Comparison of ENCODE assay signal across 1 cellular context in genomic region chr3:49358217-49358883, GRCh38.
A peak's percentile ranks its signal among the peaks of the same experiment; 100 is the strongest.
TF ChIP-seq lines count a peak whose summit lies in the region.

Gene GPX1 (minus strand): TSS chr3:49358353. CDS start chr3:49358278, 75 bp downstream.

TF ChIP-seq in HepG2, 621 proteins besides CTCF, POLR2A, EP300 and RAD21 (continued from another document and continues in another):
- TF ChIP-seq HES4 (CRISPR knock-in tag; IDR thresholded peaks at IDR 0.05; ENCODE audit: borderline replicate concordance) (peak; percentile 89), ZFP91 (CRISPR knock-in tag; IDR thresholded peaks at IDR 0.05; ENCODE audit: borderline replicate concordance) (peak; percentile 83; the same call in 1 of the 2 replicates), ZKSCAN8 (CRISPR knock-in tag; IDR thresholded peaks at IDR 0.05; ENCODE audit: borderline replicate concordance) (peak; percentile 76; the same call in 1 of the 2 replicates), MED1 (CRISPR knock-in tag; IDR thresholded peaks at IDR 0.05) (peak; percentile 88), ZNF563 (CRISPR knock-in tag; IDR thresholded peaks at IDR 0.05) (peak; percentile 89), ATF7 (IDR thresholded peaks at IDR 0.05) (no peak), ATF7 (CRISPR knock-in tag; IDR thresholded peaks at IDR 0.05) (peak; percentile 23; the same call in 1 of the 2 replicates), ZNF878 (CRISPR knock-in tag; IDR thresholded peaks at IDR 0.05) (no peak), ZNF441 (CRISPR knock-in tag; IDR thresholded peaks at IDR 0.05; ENCODE audit: borderline replicate concordance) (peak; percentile 57; the same call in 1 of the 2 replicates), TAF1 (CRISPR knock-in tag; IDR thresholded peaks at IDR 0.05) (peak; percentile 88), NCOA2 (CRISPR knock-in tag; IDR thresholded peaks at IDR 0.05) (peak; percentile 63; the same call in 1 of the 2 replicates), ZBTB20 (CRISPR knock-in tag; IDR thresholded peaks at IDR 0.05; ENCODE audit: borderline replicate concordance, low read depth) (peak; percentile 89; the same call in 1 of the 2 replicates), KDM5A (IDR thresholded peaks at IDR 0.05; ENCODE audit: borderline replicate concordance, low read length) (no peak), CBX5 (CRISPR knock-in tag; IDR thresholded peaks at IDR 0.05; ENCODE audit: borderline replicate concordance) (peak; percentile 86), ATF3 (CRISPR knock-in tag; IDR thresholded peaks at IDR 0.05) (no peak; the same call in 1 of the 2 replicates), ZBTB39 (CRISPR knock-in tag; IDR thresholded peaks at IDR 0.05) (0 out of 2 replicates have a peak, but pooled peaks have one; percentile 32), GATAD1 (CRISPR knock-in tag; IDR thresholded peaks at IDR 0.05) (peak; percentile 78), STAT6 (CRISPR knock-in tag; IDR thresholded peaks at IDR 0.05; ENCODE audit: borderline replicate concordance) (peak; percentile 79; the same call in 1 of the 2 replicates), ZNF30 (CRISPR knock-in tag; IDR thresholded peaks at IDR 0.05) (0 out of 2 replicates have a peak, but pooled peaks have one; percentile 24), RORA (CRISPR knock-in tag; IDR thresholded peaks at IDR 0.05) (no peak), ELF4 (CRISPR knock-in tag; IDR thresholded peaks at IDR 0.05; ENCODE audit: borderline replicate concordance) (peak; percentile 97), PRDM10 (CRISPR knock-in tag; IDR thresholded peaks at IDR 0.05; ENCODE audit: low read depth) (peak; percentile 77), PATZ1 (CRISPR knock-in tag; IDR thresholded peaks at IDR 0.05) (peak; percentile 95), KLF16 (CRISPR knock-in tag; IDR thresholded peaks at IDR 0.05) (peak in 1 of 2 experiments; percentile 89; a peak in 2 of 4 replicates), ATF2 (CRISPR knock-in tag; IDR thresholded peaks at IDR 0.05) (peak; percentile 70), TEAD3 (CRISPR knock-in tag; optimal IDR thresholded peaks at IDR 0.05; ENCODE audit: borderline replicate concordance) (peak; percentile 72), ZNF670 (CRISPR knock-in tag; IDR thresholded peaks at IDR 0.05; ENCODE audit: borderline replicate concordance) (peak; percentile 66; the same call in 1 of the 2 replicates), ZNF431 (CRISPR knock-in tag; IDR thresholded peaks at IDR 0.05; ENCODE audit: borderline replicate concordance, low read depth) (peak; percentile 71; the same call in 1 of the 2 replicates), TBX3 (IDR thresholded peaks at IDR 0.05; ENCODE audit: borderline replicate concordance) (no peak), PLRG1 (conservative IDR thresholded peaks at IDR 0.05) (no peak), RBM22 (optimal IDR thresholded peaks at IDR 0.05; ENCODE audit: low read length) (peak; percentile 96), ZSCAN9 (CRISPR knock-in tag; IDR thresholded peaks at IDR 0.05; ENCODE audit: borderline replicate concordance) (peak; percentile 78; the same call in 1 of the 2 replicates), ARID2 (CRISPR knock-in tag; IDR thresholded peaks at IDR 0.05; ENCODE audit: borderline replicate concordance) (peak; percentile 80; the same call in 1 of the 2 replicates), BCL6 (CRISPR knock-in tag; IDR thresholded peaks at IDR 0.05) (peak; percentile 32; the same call in 1 of the 2 replicates), THRA (CRISPR knock-in tag; IDR thresholded peaks at IDR 0.05; ENCODE audit: borderline replicate concordance) (peak; percentile 63), ZNF350 (CRISPR knock-in tag; IDR thresholded peaks at IDR 0.05; ENCODE audit: borderline replicate concordance, low read depth) (peak; percentile 96), SP2 (CRISPR knock-in tag; IDR thresholded peaks at IDR 0.05) (peak; percentile 80), SNAPC2 (CRISPR knock-in tag; IDR thresholded peaks at IDR 0.05) (peak; percentile 96), BATF2 (CRISPR knock-in tag; IDR thresholded peaks at IDR 0.05) (no peak), ZBTB7B (CRISPR knock-in tag; IDR thresholded peaks at IDR 0.05) (peak; percentile 61; the same call in 1 of the 2 replicates), XBP1 (CRISPR knock-in tag; IDR thresholded peaks at IDR 0.05) (0 out of 2 replicates have a peak, but pooled peaks have one; percentile 20), SMYD3 (CRISPR knock-in tag; IDR thresholded peaks at IDR 0.05) (peak; percentile 95), ZNF510 (CRISPR knock-in tag; IDR thresholded peaks at IDR 0.05; ENCODE audit: low read depth) (0 out of 2 replicates have a peak, but pooled peaks have one; percentile 16), ZBTB38 (CRISPR knock-in tag; IDR thresholded peaks at IDR 0.05) (peak; percentile 79), GFI1 (CRISPR knock-in tag; IDR thresholded peaks at IDR 0.05; ENCODE audit: borderline replicate concordance) (peak; percentile 62; the same call in 1 of the 2 replicates), PCBP1 (IDR thresholded peaks at IDR 0.05; ENCODE audit: borderline replicate concordance, low read depth, low read length) (0 out of 2 replicates have a peak, but pooled peaks have one; percentile 49), SALL2 (CRISPR knock-in tag; IDR thresholded peaks at IDR 0.05) (peak; percentile 85; the same call in 1 of the 2 replicates), ARNT2 (CRISPR knock-in tag; IDR thresholded peaks at IDR 0.05; ENCODE audit: low read depth) (peak; percentile 72)
